26 cellular contexts compared by ENCODE assay signal in the genomic region with DNA sequence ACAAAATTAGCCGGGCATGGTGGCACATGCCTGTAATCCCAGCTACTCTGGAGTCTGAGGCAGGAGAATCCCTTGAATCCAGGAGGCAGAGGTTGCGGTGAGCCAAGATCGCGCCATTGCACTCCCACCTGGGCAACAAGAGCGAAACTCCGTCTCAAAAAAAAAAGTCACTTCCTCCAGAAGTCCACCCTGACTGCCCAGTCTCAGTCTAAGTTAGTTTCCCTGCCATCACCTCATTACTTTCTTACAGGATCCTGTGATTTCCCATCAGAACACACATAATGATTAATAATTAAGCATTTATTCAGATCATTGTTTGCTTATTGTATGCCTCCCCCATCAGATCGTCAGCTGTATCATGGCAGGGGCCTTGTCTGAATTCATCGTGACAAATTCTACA.
"Had no signal": no experiment of that assay in that cellular context is flagged by ENCODE, and none has a peak within 500 bp of the region (broad histone marks: within the 10 kb centered on the region; RNA-seq: fewer than 3 reads in every experiment).

No MANE protein-coding gene starts in this region.

- H3K4me3 ChIP-seq: left ventricle myocardium inferior, lung, neural progenitor cell, right atrium auricular region, skin epidermis, stomach, testis, thyroid gland, transverse colon, upper lobe of left lung, vagina had no signal

- H3K27ac Mint-ChIP-seq: mesothelial cell of epicardium; naive B cell; natural killer cell; nephron progenitor cell; neural progenitor cell; stimulated activated naive B cell treated with anti-CD40 and anti-IgM and Interleukin-4, amounts not matched to agents 10 μg/mL and 1 μg/mL and 100 μg/mL, for 72 hours had no signal

- H3K79me2 ChIP-seq: parathyroid adenoma had no signal

- H3K36me3 ChIP-seq: left ventricle myocardium inferior, neural progenitor cell, neutrophil, right atrium auricular region, thyroid gland, transverse colon, upper lobe of left lung, vagina had no signal

- H3K27ac ChIP-seq: left ventricle myocardium inferior, neural progenitor cell, neutrophil, parathyroid adenoma, right atrium auricular region, skin epidermis, stomach, testis, thyroid gland, transverse colon, upper lobe of left lung, vagina had no signal

- H3K4me2 ChIP-seq: neural progenitor cell had no signal

- ATAC-seq: natural killer cell; sciatic nerve; stimulated activated naive B cell treated with anti-CD40 and anti-IgM and Interleukin-4, amounts not matched to agents 10 μg/mL and 1 μg/mL and 100 μg/mL, for 72 hours; stimulated activated naive CD8-positive, alpha-beta T cell treated with anti-CD3 and anti-CD28 coated beads, Interleukin-15, Interleukin-2, amounts not matched to agents 100 U/mL and 50 U/mL, for 24 hours had no signal

- H3K27me3 ChIP-seq: neural progenitor cell, neutrophil, right atrium auricular region, stomach, testis, thyroid gland, transverse colon, upper lobe of left lung, vagina had no signal

- H3K4me3 Mint-ChIP-seq: mesothelial cell of epicardium; naive B cell; natural killer cell; nephron progenitor cell; neural progenitor cell; stimulated activated naive B cell treated with anti-CD40 and anti-IgM and Interleukin-4, amounts not matched to agents 10 μg/mL and 1 μg/mL and 100 μg/mL, for 72 hours had no signal

- H3K36me3 Mint-ChIP-seq: mesothelial cell of epicardium; naive B cell; natural killer cell; neural progenitor cell; stimulated activated naive B cell treated with anti-CD40 and anti-IgM and Interleukin-4, amounts not matched to agents 10 μg/mL and 1 μg/mL and 100 μg/mL, for 72 hours had no signal

- DNase-seq: islet precursor cell; left ventricle myocardium inferior; naive B cell; natural killer cell; nephron progenitor cell; occipital lobe; stimulated activated CD4-positive, alpha-beta T cell treated with anti-CD3 and anti-CD28 coated beads, Interleukin-12 subunit alpha, Interleukin-12 subunit beta, amount 100 ng/mL, for 4 hours; stimulated activated CD4-positive, alpha-beta T cell treated with anti-CD3 and anti-CD28 coated beads, Interleukin-15, amount 100 ng/mL, for 24 hours; stimulated activated CD4-positive, alpha-beta T cell treated with anti-CD3 and anti-CD28 coated beads, Interleukin-2, amount 100 ng/mL, for 24 hours; stimulated activated CD4-positive, alpha-beta T cell treated with anti-CD3 and anti-CD28 coated beads, Interleukin-4, amount 100 ng/mL, for 1 hour; stimulated activated naive B cell treated with anti-CD40 and anti-IgM and Interleukin-4, amounts not matched to agents 10 μg/mL and 1 μg/mL and 100 μg/mL, for 72 hours; stimulated activated naive CD8-positive, alpha-beta T cell treated with anti-CD3 and anti-CD28 coated beads, Interleukin-15, Interleukin-2, amounts not matched to agents 100 U/mL and 50 U/mL, for 24 hours; stomach; testis; thyroid gland; transverse colon; upper lobe of left lung had no signal

- H3K9me3 Mint-ChIP-seq: mesothelial cell of epicardium; natural killer cell; nephron progenitor cell; neural progenitor cell; stimulated activated naive B cell treated with anti-CD40 and anti-IgM and Interleukin-4, amounts not matched to agents 10 μg/mL and 1 μg/mL and 100 μg/mL, for 72 hours had no signal

- H2AFZ ChIP-seq: neural progenitor cell, parathyroid adenoma had no signal

- H3K9me3 ChIP-seq: left ventricle myocardium inferior, neutrophil, right atrium auricular region, stomach, testis, thyroid gland, transverse colon, upper lobe of left lung, vagina had no signal

- H3K9ac ChIP-seq: neural progenitor cell, parathyroid adenoma had no signal
